Comparison of ENCODE assay signal across 29 cellular contexts in the genomic region with DNA sequence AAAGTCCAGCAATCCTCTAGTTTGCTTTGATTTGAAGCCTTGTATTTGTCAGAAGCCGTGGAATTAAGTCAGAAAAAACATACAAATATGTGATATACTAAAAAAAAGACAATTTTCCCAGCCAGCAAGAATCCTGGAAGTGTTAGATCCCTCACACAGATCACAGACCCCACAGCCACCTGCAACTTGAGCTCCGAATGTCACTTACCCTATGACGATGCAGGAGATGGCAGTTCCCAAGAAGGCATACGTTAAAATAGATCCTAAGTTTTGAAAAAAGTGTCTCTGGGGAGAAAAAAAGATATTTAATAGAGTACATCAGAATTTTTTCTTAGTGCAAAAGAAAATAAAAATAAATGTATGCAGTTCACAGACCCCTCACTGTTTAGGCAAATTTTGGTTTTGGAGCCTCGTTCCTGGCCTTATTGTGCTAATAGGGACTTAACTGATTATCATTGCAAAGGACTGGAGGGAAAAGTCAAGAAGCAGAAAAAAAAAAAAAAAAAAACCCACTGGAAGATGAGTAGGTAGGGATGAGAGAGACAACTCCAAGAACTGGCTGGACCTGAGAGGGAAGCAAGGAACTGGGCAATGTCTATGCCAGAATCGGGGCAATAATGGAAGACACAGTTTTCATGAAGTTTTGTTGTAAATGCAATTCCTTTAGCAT.
"Had no signal": no experiment of that assay in that cellular context is flagged by ENCODE, and none has a peak within 500 bp of the region (broad histone marks: within the 10 kb centered on the region; RNA-seq: fewer than 3 reads in every experiment).

No MANE protein-coding gene starts in this region.

- H3K27me3 ChIP-seq: colonic mucosa, foreskin keratinocyte, gastroesophageal sphincter, heart left ventricle, hepatocyte, right lobe of liver, suprapubic skin, transverse colon, upper lobe of right lung, uterus had no signal

- H3K27ac ChIP-seq: colonic mucosa, epithelial cell of prostate, foreskin keratinocyte, heart left ventricle, hepatocyte, parathyroid adenoma, right lobe of liver, suprapubic skin, upper lobe of right lung, uterus had no signal

- DNase-seq: colonic mucosa; effector CD8-positive, alpha-beta T cell; endodermal cell; foreskin keratinocyte; heart left ventricle; left ventricle myocardium superior; mucosa of descending colon; naive B cell; right lobe of liver; small intestine; stimulated activated CD4-positive, alpha-beta T cell treated with anti-CD3 and anti-CD28 coated beads, Interleukin-15, amount 100 ng/mL, for 24 hours; stimulated activated CD4-positive, alpha-beta T cell treated with anti-CD3 and anti-CD28 coated beads, Interleukin-2, amount 100 ng/mL, for 48 hours; stimulated activated naive CD4-positive, alpha-beta T cell; stimulated activated naive CD8-positive, alpha-beta T cell treated with anti-CD3 and anti-CD28 coated beads, Interleukin-15, amount 100 ng/mL, for 72 hours; transverse colon; upper lobe of right lung; uterus had no signal

- H3K4me2 ChIP-seq: hepatocyte had no signal

- H3K36me3 Mint-ChIP-seq: mesothelial cell of epicardium had no signal

- ATAC-seq: gastroesophageal sphincter; heart left ventricle; mucosa of descending colon; natural killer cell treated with Interleukin-12 subunit alpha and Interleukin-12 subunit beta and Interleukin-15 and Interleukin-18, amount 100 ng/mL, for 72 hours; right lobe of liver; stimulated activated naive CD8-positive, alpha-beta T cell treated with anti-CD3 and anti-CD28 coated beads, Interleukin-15, amount 100 ng/mL, for 72 hours had no signal

- H3K4me1 ChIP-seq: colonic mucosa, foreskin keratinocyte, parathyroid adenoma, right lobe of liver, suprapubic skin, upper lobe of right lung, uterus had no signal

- H2AFZ ChIP-seq: hepatocyte, parathyroid adenoma had no signal

- H3K4me3 Mint-ChIP-seq: dendritic cell treated with granulocyte-macrophage colony-stimulating factor and Interleukin-4, amounts not matched to agents 40 ng/mL and 50 ng/mL, for 4 days; endodermal cell; memory B cell; mesothelial cell of epicardium; naive B cell; natural killer cell treated with Interleukin-12 subunit alpha and Interleukin-12 subunit beta and Interleukin-15 and Interleukin-18, amount 100 ng/mL, for 72 hours; neural crest cell; stimulated activated naive CD8-positive, alpha-beta T cell treated with anti-CD3 and anti-CD28 coated beads, Interleukin-15, amount 100 ng/mL, for 72 hours had no signal

- H3K27me3 Mint-ChIP-seq: dendritic cell treated with granulocyte-macrophage colony-stimulating factor and Interleukin-4, amounts not matched to agents 40 ng/mL and 50 ng/mL, for 4 days; memory B cell; naive B cell; natural killer cell treated with Interleukin-12 subunit alpha and Interleukin-12 subunit beta and Interleukin-15 and Interleukin-18, amount 100 ng/mL, for 72 hours; progenitor cell of endocrine pancreas; stimulated activated naive CD8-positive, alpha-beta T cell treated with anti-CD3 and anti-CD28 coated beads, Interleukin-15, amount 100 ng/mL, for 72 hours had no signal

- H3K4me1 Mint-ChIP-seq: memory B cell; neural crest cell; stimulated activated naive CD8-positive, alpha-beta T cell treated with anti-CD3 and anti-CD28 coated beads, Interleukin-15, amount 100 ng/mL, for 72 hours had no signal

- H3K79me2 ChIP-seq: hepatocyte, parathyroid adenoma had no signal

- H3K9me3 ChIP-seq: colonic mucosa, mucosa of descending colon, right lobe of liver, suprapubic skin, transverse colon, upper lobe of right lung, uterus had no signal

- H3K27ac Mint-ChIP-seq: dendritic cell treated with granulocyte-macrophage colony-stimulating factor and Interleukin-4, amounts not matched to agents 40 ng/mL and 50 ng/mL, for 4 days; memory B cell; mesothelial cell of epicardium; natural killer cell treated with Interleukin-12 subunit alpha and Interleukin-12 subunit beta and Interleukin-15 and Interleukin-18, amount 100 ng/mL, for 72 hours; progenitor cell of endocrine pancreas had no signal

- H3K36me3 ChIP-seq: colonic mucosa, gastroesophageal sphincter, heart left ventricle, right lobe of liver, suprapubic skin, transverse colon, upper lobe of right lung, uterus had no signal

- H3K4me3 ChIP-seq: colonic mucosa, gastroesophageal sphincter, heart left ventricle, hepatocyte, lung, mucosa of descending colon, right lobe of liver, suprapubic skin, transverse colon, upper lobe of right lung, uterus had no signal

- H3K9ac ChIP-seq: parathyroid adenoma had no signal
